ENCODE assay signal across 2 cellular contexts in genomic region chr17:27471321-27472269, GRCh38.
A peak's percentile ranks its signal among the peaks of the same experiment; 100 is the strongest.
TF ChIP-seq lines count a peak whose summit lies in the region.

No MANE protein-coding gene starts in this region.

TF ChIP-seq in IMR-90, 13 proteins besides CTCF, POLR2A, EP300 and RAD21:
- no peak for TF ChIP-seq ELK1 (IDR thresholded peaks at IDR 0.05; ENCODE audit: borderline replicate concordance, low read depth, low read length)
- TF ChIP-seq FOS (IDR thresholded peaks at IDR 0.05; ENCODE audit: low read depth, low read length), result peak; percentile 60
- no peak for TF ChIP-seq CEBPB (IDR thresholded peaks at IDR 0.05; ENCODE audit: low read depth, low read length)
- no peak for TF ChIP-seq SMC3 (IDR thresholded peaks at IDR 0.05; ENCODE audit: low read depth, low read length)

TF ChIP-seq in HEK293T, 16 proteins besides CTCF, POLR2A, EP300 and RAD21:
- TF ChIP-seq FOXA1 (IDR thresholded peaks at IDR 0.05) (no peak), BHLHE40 (IDR thresholded peaks at IDR 0.05; ENCODE audit: borderline replicate concordance) (no peak), HDGF (IDR thresholded peaks at IDR 0.05; ENCODE audit: borderline replicate concordance) (no peak), LEF1 (IDR thresholded peaks at IDR 0.05; ENCODE audit: borderline replicate concordance) (no peak)
